Comparison of ENCODE assay signal across 15 cellular contexts in genomic region chr17:38544175-38544838, GRCh38.
A peak's percentile ranks its signal among the peaks of the same experiment; 100 is the strongest.
DNase-seq lines count a peak whose midpoint lies in the region; ATAC-seq and TF ChIP-seq lines count a peak whose summit lies in the region.
"Had no signal": no experiment of that assay in that cellular context is flagged by ENCODE, and none has a peak within 500 bp of the region (broad histone marks: within the 10 kb centered on the region; RNA-seq: fewer than 3 reads in every experiment).

No MANE protein-coding gene starts in this region.

- intact Hi-C loops in CD14-positive monocyte (cut with micrococcal nuclease) = no loop called here

- no peak overlapping the region for H3K4ac ChIP-seq in neuronal stem cell (ENCODE audit: low read length)

- no peak overlapping the region for H2BK120ac ChIP-seq in neuronal stem cell (ENCODE audit: low read depth, low read length)

- 0 out of 2 replicates have a peak overlapping the region, but pooled peaks have one; percentile 30 for H3K4me2 ChIP-seq in BLaER1
- H3K4me2 ChIP-seq in neuronal stem cell (ENCODE audit: insufficient read depth, low read length, poor library complexity, severe bottlenecking) = no peak overlapping the region
- H3K4me2 ChIP-seq: GM23338 had no signal

- no peak overlapping the region for H2AFZ ChIP-seq in neuronal stem cell (ENCODE audit: low read length)
- H2AFZ ChIP-seq: GM23338 had no signal

- peak overlapping the region; percentile 75 for H2BK5ac ChIP-seq in neuronal stem cell (ENCODE audit: low read length)

- no peak overlapping the region for H3K27ac Mint-ChIP-seq in CD14-positive monocyte
- no peak overlapping the region for H3K27ac Mint-ChIP-seq in stimulated activated naive B cell treated with anti-CD40 and anti-IgM and Interleukin-4, amounts not matched to agents 10 μg/mL and 1 μg/mL and 100 μg/mL, for 72 hours
- H3K27ac Mint-ChIP-seq: CD4-positive, alpha-beta memory T cell; GM23338; H9; HFFc6 had no signal

- no peak for TF ChIP-seq POLR2A in NB4 (IDR thresholded peaks at IDR 0.05; ENCODE audit: extremely low read depth, insufficient read length)

- no peaks in the 10 kb centered on the region for H3K36me3 Mint-ChIP-seq in CD14-positive monocyte
- no peaks in the 10 kb centered on the region for H3K36me3 Mint-ChIP-seq in stimulated activated naive B cell treated with anti-CD40 and anti-IgM and Interleukin-4, amounts not matched to agents 10 μg/mL and 1 μg/mL and 100 μg/mL, for 72 hours
- H3K36me3 Mint-ChIP-seq: CD4-positive, alpha-beta memory T cell had no signal

- H3K27ac ChIP-seq in BLaER1 (no peak overlapping the region), neuronal stem cell (replicated peaks; ENCODE audit: low read length) (no peak overlapping the region)
- H3K27ac ChIP-seq: HL-60 had no signal

- no peak for ATAC-seq in stimulated activated naive B cell treated with anti-CD40 and anti-IgM and Interleukin-4, amounts not matched to agents 10 μg/mL and 1 μg/mL and 100 μg/mL, for 72 hours (replicated peaks)
- ATAC-seq in HG03378 (IDR thresholded peaks at IDR 0.05; ENCODE audit: unreplicated experiment) = no peak

- no CpG with 5 or more reads among the region's 10 CpGs for WGBS in neuronal stem cell (ENCODE audit: extremely low coverage in 2 of 2, insufficient read length in 2 of 2, insufficient replicate concordance in 1 of 2), 2 donors

- no peak overlapping the region for H4K91ac ChIP-seq in neuronal stem cell (ENCODE audit: low read depth, low read length, poor library complexity)

- H3K36me3 ChIP-seq in BLaER1 (no peaks in the 10 kb centered on the region), neuronal stem cell (replicated peaks in 1 of 2; ENCODE audit: control insufficient read depth in 2 of 2, insufficient read depth in 2 of 2, low read length in 2 of 2) (peaks cover 0 to 4% of the 10 kb centered on the region in 2 donors)

- H2AK5ac ChIP-seq in neuronal stem cell (ENCODE audit: low read depth, low read length) = no peak overlapping the region

- H3K4me3 ChIP-seq in BLaER1 (no peak overlapping the region), NB4 (ENCODE audit: low read depth, low read length) (no peak overlapping the region), neuronal stem cell (ENCODE audit: low read length in 2 of 2) (no peak overlapping the region)
- H3K4me3 ChIP-seq: GM23338, K562 had no signal

- no peak overlapping the region for H3K18ac ChIP-seq in neuronal stem cell (ENCODE audit: low read length)

- no peak overlapping the region for H3K4me3 Mint-ChIP-seq in CD14-positive monocyte
- H3K4me3 Mint-ChIP-seq in stimulated activated naive B cell treated with anti-CD40 and anti-IgM and Interleukin-4, amounts not matched to agents 10 μg/mL and 1 μg/mL and 100 μg/mL, for 72 hours = no peak overlapping the region
- H3K4me3 Mint-ChIP-seq: CD4-positive, alpha-beta memory T cell; GM23338; H9; HFFc6 had no signal

- no peak overlapping the region for H3K23ac ChIP-seq in neuronal stem cell (ENCODE audit: low read depth, low read length, poor library complexity)

- no peaks in the 10 kb centered on the region for H3K27me3 ChIP-seq in BLaER1
- H3K27me3 ChIP-seq in neuronal stem cell (ENCODE audit: control insufficient read depth in 3 of 3, insufficient read depth in 3 of 3, low read depth in 1 of 3, low read length in 3 of 3) = no peaks in the 10 kb centered on the region

- no peak overlapping the region for H2BK15ac ChIP-seq in neuronal stem cell (ENCODE audit: low read length)

- H3K4me1 ChIP-seq in BLaER1 (peaks cover 18% of the 10 kb centered on the region), neuronal stem cell (ENCODE audit: control insufficient read depth in 2 of 2, insufficient read depth in 1 of 2, low read depth in 1 of 2, low read length in 2 of 2) (no peaks in the 10 kb centered on the region)

- no peak overlapping the region for H2BK12ac ChIP-seq in neuronal stem cell (ENCODE audit: low read length)

- H3K9me3 ChIP-seq in BLaER1 = no peaks in the 10 kb centered on the region
- no peaks in the 10 kb centered on the region for H3K9me3 ChIP-seq in neuronal stem cell (replicated peaks in 1 of 2; ENCODE audit: control insufficient read depth in 2 of 2, insufficient read depth in 1 of 2, low read depth in 1 of 2, low read length in 2 of 2)

- no peak overlapping the region for H4K8ac ChIP-seq in neuronal stem cell (ENCODE audit: low read depth, low read length)

- H3K79me1 ChIP-seq in neuronal stem cell (ENCODE audit: low read depth, low read length) = no peaks in the 10 kb centered on the region

- H4K20me1 ChIP-seq in BLaER1 = no peaks in the 10 kb centered on the region

- H3K9me3 Mint-ChIP-seq in CD14-positive monocyte = peaks cover 0 to 2% (median 0%) of the 10 kb centered on the region in 7 donors
- H3K9me3 Mint-ChIP-seq in stimulated activated naive B cell treated with anti-CD40 and anti-IgM and Interleukin-4, amounts not matched to agents 10 μg/mL and 1 μg/mL and 100 μg/mL, for 72 hours = no peaks in the 10 kb centered on the region
- H3K9me3 Mint-ChIP-seq: CD4-positive, alpha-beta memory T cell; GM23338; H9; HFFc6 had no signal

- no peaks in the 10 kb centered on the region for H3K4me1 Mint-ChIP-seq in CD14-positive monocyte
- peaks cover 0 to 4% of the 10 kb centered on the region in 2 donors for H3K4me1 Mint-ChIP-seq in stimulated activated naive B cell treated with anti-CD40 and anti-IgM and Interleukin-4, amounts not matched to agents 10 μg/mL and 1 μg/mL and 100 μg/mL, for 72 hours
- H3K4me1 Mint-ChIP-seq: CD4-positive, alpha-beta memory T cell had no signal

- TF ChIP-seq CTCF in CD14-positive monocyte (IDR thresholded peaks at IDR 0.05) = no peak
- no peak for TF ChIP-seq CTCF in NB4 (IDR thresholded peaks at IDR 0.05; ENCODE audit: low read depth, low read length)

- H3K27me3 Mint-ChIP-seq in CD14-positive monocyte (ENCODE audit: low read depth in 3 of 3) = peaks cover 10 to 19% (median 18%) of the 10 kb centered on the region in 3 donors
- peaks cover 49 to 50% of the 10 kb centered on the region in 2 donors for H3K27me3 Mint-ChIP-seq in stimulated activated naive B cell treated with anti-CD40 and anti-IgM and Interleukin-4, amounts not matched to agents 10 μg/mL and 1 μg/mL and 100 μg/mL, for 72 hours

- H3K9ac ChIP-seq in BLaER1 (no peak overlapping the region), neuronal stem cell (ENCODE audit: low read depth, low read length, poor library complexity) (no peak overlapping the region)

- H3K14ac ChIP-seq in neuronal stem cell (ENCODE audit: low read length) = no peak overlapping the region

- DNase-seq in CD14-positive monocyte (ENCODE audit: low spot score) (peak; percentile 30), NB4 (ENCODE audit: low read depth) (peak; percentile 38), neuronal stem cell (ENCODE audit: low spot score) (no peak), cerebellum (ENCODE audit: low spot score) (no peak)
- no peak for DNase-seq in stimulated activated naive B cell treated with anti-CD40 and anti-IgM and Interleukin-4, amounts not matched to agents 10 μg/mL and 1 μg/mL and 100 μg/mL, for 72 hours
- DNase-seq: CD4-positive, alpha-beta memory T cell; DMS79; EL; HFFc6 had no signal

Comparison
In these comparisons a context has a peak if more than half of its experiments do, and no peak if none do; other contexts are left out.
1. DNase-seq: peak in CD14-positive monocyte (single experiment) and NB4 (single experiment); none in neuronal stem cell (single experiment), stimulated activated naive B cell treated with anti-CD40 and anti-IgM and Interleukin-4, amounts not matched to agents 10 μg/mL and 1 μg/mL and 100 μg/mL, for 72 hours (single experiment) and cerebellum (single experiment).